In genomic region chr3:107370902-107371301, GRCh38 we compare ENCODE assay signal across 31 cellular contexts. TPM values are rescaled to one million over a fixed set of nuclear protein-coding genes. Genes with fewer than 3 reads are reported as not detected.
DNase-seq lines count a peak whose midpoint lies in the region; ATAC-seq, FAIRE-seq and TF ChIP-seq lines count a peak whose summit lies in the region.
"Had no signal": no experiment of that assay in that cellular context is flagged by ENCODE, and none has a peak within 500 bp of the region (broad histone marks: within the 10 kb centered on the region; RNA-seq: fewer than 3 reads in every experiment).

No MANE protein-coding gene starts in this region.

- no peak overlapping the region for H3K4me3 ChIP-seq in A549
- no peak overlapping the region for H3K4me3 ChIP-seq in HCT116 (replicated peaks in 1 of 2; ENCODE audit: low read depth in 1 of 2, low read length in 2 of 2)
- no peak overlapping the region for H3K4me3 ChIP-seq in foreskin fibroblast (ENCODE audit: low read depth in 1 of 2, low read length in 2 of 2)
- H3K4me3 ChIP-seq in esophagus squamous epithelium, result no peak overlapping the region
- H3K4me3 ChIP-seq: pancreas, right atrium auricular region, testis, uterus had no signal

- no peak for TF ChIP-seq EP300 in A549 (IDR thresholded peaks at IDR 0.05)

- H3K27me3 ChIP-seq in HCT116 (ENCODE audit: insufficient read depth, low read length), result no peaks in the 10 kb centered on the region
- H3K27me3 ChIP-seq in esophagus squamous epithelium, result no peaks in the 10 kb centered on the region
- H3K27me3 ChIP-seq: pancreas, right atrium auricular region, testis, uterus had no signal

- H3K36me3 ChIP-seq in HCT116 (ENCODE audit: control insufficient read depth in 1 of 2, insufficient read depth in 2 of 2, low read length in 2 of 2) (no peaks in the 10 kb centered on the region), esophagus squamous epithelium (no peaks in the 10 kb centered on the region)
- H3K36me3 ChIP-seq: pancreas, right atrium auricular region, uterus had no signal

- H3K4me1 ChIP-seq in A549 (peaks cover 10% of the 10 kb centered on the region; the same call in 2 of the 3 replicates), HCT116 (ENCODE audit: control insufficient read depth in 1 of 2, insufficient read depth in 2 of 2, low read length in 2 of 2) (peaks cover 7 to 16% of the 10 kb centered on the region in 2 experiments; a peak in 3 of 4 replicates), esophagus squamous epithelium (peaks cover 0 to 8% (median 0%) of the 10 kb centered on the region in 3 donors)
- H3K4me1 ChIP-seq: right atrium auricular region, testis, uterus had no signal

- TF ChIP-seq RAD21 in A549 (conservative IDR thresholded peaks at IDR 0.05 in 1 of 2, IDR thresholded peaks at IDR 0.05 in 1 of 2), result no peak
- TF ChIP-seq RAD21 in HCT116 (IDR thresholded peaks at IDR 0.05; ENCODE audit: low read depth), result no peak

- FAIRE-seq in A549 (lab: Jason Lieb, UNC), result no peak
- peak; percentile 13 for FAIRE-seq in islet of Langerhans (lab: Jason Lieb, UNC)
- FAIRE-seq: GM19239, HTR-8/SVneo, pancreas had no signal

- ATAC-seq in A549 (peak; percentile 38 to 62; a peak in 1 of 6 replicates), HCT116 (peak; percentile 61), HG03565 (IDR thresholded peaks at IDR 0.05; ENCODE audit: unreplicated experiment) (no peak), GM21390 (IDR thresholded peaks at IDR 0.05; ENCODE audit: unreplicated experiment) (no peak)
- ATAC-seq: activated CD4-positive, CD25-positive, alpha-beta regulatory T cell treated with anti-CD3 and anti-CD28 coated beads, Interleukin-2, amount 50 U/mL, for 24 hours; pancreas; stimulated activated naive B cell treated with anti-CD40 and anti-IgM and Interleukin-4, amounts not matched to agents 10 μg/mL and 1 μg/mL and 100 μg/mL, for 72 hours had no signal

- POLR2A ChIA-PET in A549 (lab: Yijun Ruan, JAX) (no interaction called here), HCT116 (lab: Charles Lee) (no interaction called here)

- no peaks in the 10 kb centered on the region for H3K9me2 ChIP-seq in HCT116 (ENCODE audit: insufficient read depth)

- TF ChIP-seq POLR2A in A549 (IDR thresholded peaks at IDR 0.05; ENCODE audit: low read length), result no peak
- TF ChIP-seq POLR2A in HCT116 (IDR thresholded peaks at IDR 0.05; ENCODE audit: borderline replicate concordance, extremely low read depth, insufficient read depth, insufficient read length), result no peak
- no peak for TF ChIP-seq POLR2A in esophagus squamous epithelium (IDR thresholded peaks at IDR 0.05)

- H3K79me2 ChIP-seq in HCT116 (ENCODE audit: insufficient read depth, low read length), result no peaks in the 10 kb centered on the region

- H3K9ac ChIP-seq in HCT116 (ENCODE audit: low read length), result no peak overlapping the region

- intact Hi-C loops in HCT116 (cut with micrococcal nuclease), result no loop called here
- intact Hi-C loops in esophagus squamous epithelium (cut with DNase I), result no loop called here

- TF ChIP-seq CTCF in A549 (IDR thresholded peaks at IDR 0.05) (no peak), HCT116 (IDR thresholded peaks at IDR 0.05 in 2 of 3, conservative IDR thresholded peaks at IDR 0.05 in 1 of 3; ENCODE audit: borderline replicate concordance in 1 of 3, insufficient read depth in 1 of 3, low read depth in 2 of 3, low read length in 2 of 3) (0 out of 6 replicates have a peak, but pooled peaks of 1 of the 3 experiments have one; percentile 18), foreskin fibroblast (IDR thresholded peaks at IDR 0.05; ENCODE audit: low read depth, low read length) (no peak), esophagus squamous epithelium (IDR thresholded peaks at IDR 0.05) (no peak)

- H3K27ac ChIP-seq in A549, result no peak overlapping the region
- no peak overlapping the region for H3K27ac ChIP-seq in HCT116 (ENCODE audit: low read depth, low read length)
- H3K27ac ChIP-seq in esophagus squamous epithelium, result no peak overlapping the region
- H3K27ac ChIP-seq: C4-2B, pancreas, right atrium auricular region, testis, uterus had no signal

- no TSS peak for BruUV-seq in HCT116 (replicated peaks; lab: Mats Ljungman, UMichigan)

- no peaks in the 10 kb centered on the region for H4K20me1 ChIP-seq in HCT116 (ENCODE audit: insufficient read depth)

- 65% methylated on average over 2 of the region's 2 CpGs for WGBS in A549 (ENCODE audit: missing lambda C conversion rate)
- 82 to 85% methylated on average over 2 of the region's 2 CpGs for WGBS in esophagus squamous epithelium, 2 donors

- H3K9me3 ChIP-seq in A549 (peaks cover 6% of the 10 kb centered on the region; the same call in 1 of the 3 replicates), HCT116 (ENCODE audit: control insufficient read depth in 1 of 2, insufficient read depth in 1 of 2, low read depth in 1 of 2, low read length in 2 of 2) (no peaks in the 10 kb centered on the region), esophagus squamous epithelium (no peaks in the 10 kb centered on the region)
- H3K9me3 ChIP-seq: pancreas, right atrium auricular region, testis, uterus had no signal

- CTCF ChIA-PET in A549 (lab: Yijun Ruan, JAX) (interaction anchor here (0.9 to 2.4 kb wide), 2 partner anchors 10 to 50 kb away, joined by 3 to 6 read pairs; no protein-coding TSS in a partner anchor), HCT116 (lab: Charles Lee) (interaction anchor here (0.7 kb wide), 1 partner anchor 51 kb away, joined by 4 read pairs; no protein-coding TSS in a partner anchor)

- no peak overlapping the region for H3K4me2 ChIP-seq in A549
- H3K4me2 ChIP-seq in HCT116 (ENCODE audit: low read length), result no peak overlapping the region

- RAD21 ChIA-PET in HCT116 (lab: Charles Lee; ENCODE audit: low non-redundant PET in 1 of 2, low total read pairs in 2 of 2, uncharacterized antibody in 2 of 2, unreplicated experiment in 2 of 2), result no interaction called here

- no peak overlapping the region for H2AFZ ChIP-seq in HCT116 (ENCODE audit: low read depth, low read length, poor library complexity, severe bottlenecking)

- DNase-seq in A549 (ENCODE audit: low read depth in 1 of 2, low spot score in 1 of 2) (peak in 1 of 2 experiments; percentile 10), HCT116 (ENCODE audit: low read depth, low spot score) (no peak), RPMI7951 (ENCODE audit: low read depth) (peak; percentile 2), foreskin fibroblast (no peak), esophagus squamous epithelium (lab: John Stamatoyannopoulos, UW) (no peak)
- DNase-seq: activated CD4-positive, alpha-beta memory T cell treated with anti-CD3 and anti-CD28 coated beads, Interleukin-2, amount 10 ng/mL, durations not matched to agents 7 days and 5 days; EL; NCI-H1048; NCI-H187; NCI-H345; nephron progenitor cell; pancreas; SHP77; stimulated activated CD4-positive, alpha-beta T cell treated with anti-CD3 and anti-CD28 coated beads, Interleukin-12 subunit alpha, Interleukin-12 subunit beta, amount 100 ng/mL, for 4 hours; stimulated activated CD4-positive, alpha-beta T cell treated with anti-CD3 and anti-CD28 coated beads, Interleukin-4, amount 100 ng/mL, for 24 hours; stimulated activated naive B cell treated with anti-CD40 and anti-IgM and Interleukin-4, amounts not matched to agents 10 μg/mL and 1 μg/mL and 100 μg/mL, for 72 hours; testis; uterus had no signal

TF ChIP-seq in A549, 52 proteins besides CTCF, POLR2A, EP300 and RAD21 (continues in another document):
- TF ChIP-seq, protein P1, sequence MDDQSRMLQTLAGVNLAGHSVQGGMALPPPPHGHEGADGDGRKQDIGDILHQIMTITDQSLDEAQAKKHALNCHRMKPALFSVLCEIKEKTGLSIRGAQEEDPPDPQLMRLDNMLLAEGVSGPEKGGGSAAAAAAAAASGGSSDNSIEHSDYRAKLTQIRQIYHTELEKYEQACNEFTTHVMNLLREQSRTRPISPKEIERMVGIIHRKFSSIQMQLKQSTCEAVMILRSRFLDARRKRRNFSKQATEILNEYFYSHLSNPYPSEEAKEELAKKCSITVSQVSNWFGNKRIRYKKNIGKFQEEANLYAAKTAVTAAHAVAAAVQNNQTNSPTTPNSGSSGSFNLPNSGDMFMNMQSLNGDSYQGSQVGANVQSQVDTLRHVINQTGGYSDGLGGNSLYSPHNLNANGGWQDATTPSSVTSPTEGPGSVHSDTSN (IDR thresholded peaks at IDR 0.05), result no peak

TF ChIP-seq in HCT116, 20 proteins besides CTCF, POLR2A, EP300 and RAD21 (continues in another document):
- TF ChIP-seq JUND (IDR thresholded peaks at IDR 0.05) (no peak), ZFX (IDR thresholded peaks at IDR 0.05) (no peak), POLR2AphosphoS5 (IDR thresholded peaks at IDR 0.05; ENCODE audit: low read depth, low read length) (no peak), FOSL1 (IDR thresholded peaks at IDR 0.05; ENCODE audit: low read depth) (no peak), TCF7L2 (IDR thresholded peaks at IDR 0.05; ENCODE audit: borderline replicate concordance, extremely low read depth, insufficient read depth, insufficient read length) (no peak)
- TF ChIP-seq, protein P2, sequence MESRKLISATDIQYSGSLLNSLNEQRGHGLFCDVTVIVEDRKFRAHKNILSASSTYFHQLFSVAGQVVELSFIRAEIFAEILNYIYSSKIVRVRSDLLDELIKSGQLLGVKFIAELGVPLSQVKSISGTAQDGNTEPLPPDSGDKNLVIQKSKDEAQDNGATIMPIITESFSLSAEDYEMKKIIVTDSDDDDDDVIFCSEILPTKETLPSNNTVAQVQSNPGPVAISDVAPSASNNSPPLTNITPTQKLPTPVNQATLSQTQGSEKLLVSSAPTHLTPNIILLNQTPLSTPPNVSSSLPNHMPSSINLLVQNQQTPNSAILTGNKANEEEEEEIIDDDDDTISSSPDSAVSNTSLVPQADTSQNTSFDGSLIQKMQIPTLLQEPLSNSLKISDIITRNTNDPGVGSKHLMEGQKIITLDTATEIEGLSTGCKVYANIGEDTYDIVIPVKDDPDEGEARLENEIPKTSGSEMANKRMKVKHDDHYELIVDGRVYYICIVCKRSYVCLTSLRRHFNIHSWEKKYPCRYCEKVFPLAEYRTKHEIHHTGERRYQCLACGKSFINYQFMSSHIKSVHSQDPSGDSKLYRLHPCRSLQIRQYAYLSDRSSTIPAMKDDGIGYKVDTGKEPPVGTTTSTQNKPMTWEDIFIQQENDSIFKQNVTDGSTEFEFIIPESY (IDR thresholded peaks at IDR 0.05; ENCODE audit: extremely low read depth, insufficient replicate concordance, low read length), result no peak

RNA-seq across cellular contexts. Expression of gene CCDC54, which starts 6.3 kb away (rescaled TPM):
- polyA plus RNA-seq in A549 (2011; rRNA removed) (not detected in 2 replicates), A549 (2017; fragmentation: RNase III; extraction: RNeasy Plus Mini Kit Qiagen cat#74134 plus additional on column Dnase treatment) (not detected in 3 replicates)
- polyA plus RNA-seq in A549 (2012; cell fraction: cytosol; rRNA removed), result not detected in 2 replicates
- not detected in 2 replicates for polyA plus RNA-seq in A549 (2012; cell fraction: nucleus; rRNA removed)
- not detected in 2 replicates for polyA minus RNA-seq in A549 (2011; rRNA and poly(A)+ RNA removed)
- total RNA-seq in HCT116 (2021; ENCODE audit: unreplicated experiment) (not detected), esophagus squamous epithelium (not detected)
- not detected in 2 replicates for polyA plus RNA-seq in HCT116 (2012)
- total RNA-seq in RPMI7951 (2014; rRNA removed; shearing (Covaris generic)), result not detected in 2 replicates
- total RNA-seq: activated CD4-positive, alpha-beta memory T cell treated with anti-CD3 and anti-CD28 coated beads, Interleukin-2, amount 10 ng/mL, durations not matched to agents 7 days and 5 days; dermis microvascular lymphatic vessel endothelial cell; H4; liver; mononuclear cell; OCI-LY7; pancreas; right atrium auricular region; uterus had no signal
- polyA plus RNA-seq: pancreas had no signal

Comparison
In these comparisons a context has a peak if more than half of its experiments do, and no peak if none do; other contexts are left out.
1. ATAC-seq: peak in A549 (2 of 2) and HCT116 (single experiment); none in HG03565 (single experiment) and GM21390 (single experiment).